In genomic region chr6:113848280-113848679, GRCh38 we compare ENCODE assay signal across 3 cellular contexts.
TF ChIP-seq lines count a peak whose summit lies in the region.

No MANE protein-coding gene starts in this region.

TF ChIP-seq in HEK293, 187 proteins besides CTCF, POLR2A, EP300 and RAD21 (continued from another document):
- TF ChIP-seq PRDM1 (tag by site-specific recombination; IDR thresholded peaks at IDR 0.05) (peak; percentile 28; the same call in 1 of the 2 replicates), ZNF239 (tag by site-specific recombination; IDR thresholded peaks at IDR 0.05) (peak; percentile 73; the same call in 1 of the 2 replicates), YY1 (tag by site-specific recombination; IDR thresholded peaks at IDR 0.05) (no peak), ZNF18 (tag by site-specific recombination; IDR thresholded peaks at IDR 0.05) (no peak)
- TF ChIP-seq, protein P1, sequence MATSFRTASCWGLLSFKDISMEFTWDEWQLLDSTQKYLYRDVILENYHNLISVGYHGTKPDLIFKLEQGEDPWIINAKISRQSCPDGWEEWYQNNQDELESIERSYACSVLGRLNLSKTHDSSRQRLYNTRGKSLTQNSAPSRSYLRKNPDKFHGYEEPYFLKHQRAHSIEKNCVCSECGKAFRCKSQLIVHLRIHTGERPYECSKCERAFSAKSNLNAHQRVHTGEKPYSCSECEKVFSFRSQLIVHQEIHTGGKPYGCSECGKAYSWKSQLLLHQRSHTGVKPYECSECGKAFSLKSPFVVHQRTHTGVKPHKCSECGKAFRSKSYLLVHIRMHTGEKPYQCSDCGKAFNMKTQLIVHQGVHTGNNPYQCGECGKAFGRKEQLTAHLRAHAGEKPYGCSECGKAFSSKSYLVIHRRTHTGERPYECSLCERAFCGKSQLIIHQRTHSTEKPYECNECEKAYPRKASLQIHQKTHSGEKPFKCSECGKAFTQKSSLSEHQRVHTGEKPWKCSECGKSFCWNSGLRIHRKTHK (tag by site-specific recombination; IDR thresholded peaks at IDR 0.05): no peak

TF ChIP-seq in SK-N-SH, 30 proteins besides CTCF, POLR2A, EP300 and RAD21:
- TF ChIP-seq GATA2 (CRISPR knock-in tag; IDR thresholded peaks at IDR 0.05) (0 out of 2 replicates have a peak, but pooled peaks have one; percentile 33), IRF3 (IDR thresholded peaks at IDR 0.05; ENCODE audit: low read depth, low read length) (no peak)

TF ChIP-seq in endothelial cell of umbilical vein, 7 proteins besides CTCF, POLR2A, EP300 and RAD21 (continued from another document):
- TF ChIP-seq GATA2 (IDR thresholded peaks at IDR 0.05; ENCODE audit: insufficient read depth, insufficient read length, low read depth, low read length) (peak; percentile 41), EZH2 (IDR thresholded peaks at IDR 0.05; ENCODE audit: borderline replicate concordance, low read depth, low read length, severe bottlenecking) (no peak)
- TF ChIP-seq, protein P2, sequence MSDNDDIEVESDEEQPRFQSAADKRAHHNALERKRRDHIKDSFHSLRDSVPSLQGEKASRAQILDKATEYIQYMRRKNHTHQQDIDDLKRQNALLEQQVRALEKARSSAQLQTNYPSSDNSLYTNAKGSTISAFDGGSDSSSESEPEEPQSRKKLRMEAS (IDR thresholded peaks at IDR 0.05; ENCODE audit: insufficient read depth, insufficient read length): no peak
